3 cellular contexts compared by ENCODE assay signal in genomic region chr9:130394320-130394719, GRCh38.
"Had no signal": no experiment of that assay in that cellular context is flagged by ENCODE, and none has a peak within 500 bp of the region (broad histone marks: within the 10 kb centered on the region; RNA-seq: fewer than 3 reads in every experiment).

No MANE protein-coding gene starts in this region.

- ATAC-seq: GM12878 had no signal

- H3K4me3 ChIP-seq: GM12878 had no signal

- DNase-seq: GDM1, GF-D8 had no signal
